In the genomic region with DNA sequence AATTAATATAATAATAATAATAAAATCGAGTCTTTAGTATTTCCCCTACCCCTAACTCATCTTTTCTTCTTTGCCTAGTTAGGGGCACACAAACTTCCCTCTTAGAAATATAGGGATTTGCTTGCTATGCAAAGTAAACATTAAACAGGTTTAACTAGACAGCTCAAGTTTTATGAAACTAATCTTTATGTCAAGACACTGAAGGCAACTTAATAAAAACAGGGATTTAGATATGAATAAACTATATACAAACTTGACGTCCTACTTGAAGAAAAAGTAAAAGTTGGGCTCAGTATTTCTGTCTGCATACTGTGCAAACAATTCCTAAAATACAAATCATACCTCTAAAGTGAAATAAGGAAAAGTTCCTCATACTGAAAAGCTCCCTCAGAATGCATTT, we compare ENCODE assay signal across 13 cellular contexts. TPM values are rescaled to one million over a fixed set of nuclear protein-coding genes. Genes with fewer than 3 reads are reported as not detected.
"Had no signal": no experiment of that assay in that cellular context is flagged by ENCODE, and none has a peak within 500 bp of the region (broad histone marks: within the 10 kb centered on the region; RNA-seq: fewer than 3 reads in every experiment).

No MANE protein-coding gene starts in this region.

- ATAC-seq: activated T-helper 17 cell treated with anti-CD3 and anti-CD28 coated beads, Interleukin-2, amount 50 U/mL, for 72 hours; natural killer cell; right cardiac atrium had no signal

- DNase-seq: activated CD4-positive, alpha-beta T cell treated with anti-CD3 and anti-CD28 coated beads, Interleukin-2, amount 10 ng/mL, durations not matched to agents 24 days and 14 days; activated CD8-positive, alpha-beta memory T cell treated with anti-CD3 and anti-CD28 coated beads for 24 hours; activated naive CD4-positive, alpha-beta T cell treated with anti-CD3 and anti-CD28 coated beads for 36 hours; adrenal gland; central memory CD4-positive, alpha-beta T cell; cortex of kidney; effector CD8-positive, alpha-beta T cell; hypothalamus; natural killer cell; spleen; stimulated activated naive CD4-positive, alpha-beta T cell treated with Interleukin-2 at 50 U/mL for 16 hours had no signal

- H3K4me1 ChIP-seq: adrenal gland, spleen had no signal

- H3K27me3 ChIP-seq: adrenal gland, spleen had no signal

- H3K4me3 ChIP-seq: adrenal gland, spleen had no signal

- H3K36me3 ChIP-seq: adrenal gland, spleen had no signal

- H3K9me3 ChIP-seq: adrenal gland, spleen had no signal

- H3K27ac ChIP-seq: adrenal gland had no signal

RNA-seq across cellular contexts. Expression of gene CAV2, which starts 52.1 kb away (rescaled TPM):
- total RNA-seq: activated CD4-positive, alpha-beta T cell treated with anti-CD3 and anti-CD28 coated beads, Interleukin-2, amount 10 ng/mL, durations not matched to agents 24 days and 14 days; activated naive CD4-positive, alpha-beta T cell treated with anti-CD3 and anti-CD28 coated beads for 36 hours had no signal
